ENCODE assay signal across 8 cellular contexts in the genomic region with DNA sequence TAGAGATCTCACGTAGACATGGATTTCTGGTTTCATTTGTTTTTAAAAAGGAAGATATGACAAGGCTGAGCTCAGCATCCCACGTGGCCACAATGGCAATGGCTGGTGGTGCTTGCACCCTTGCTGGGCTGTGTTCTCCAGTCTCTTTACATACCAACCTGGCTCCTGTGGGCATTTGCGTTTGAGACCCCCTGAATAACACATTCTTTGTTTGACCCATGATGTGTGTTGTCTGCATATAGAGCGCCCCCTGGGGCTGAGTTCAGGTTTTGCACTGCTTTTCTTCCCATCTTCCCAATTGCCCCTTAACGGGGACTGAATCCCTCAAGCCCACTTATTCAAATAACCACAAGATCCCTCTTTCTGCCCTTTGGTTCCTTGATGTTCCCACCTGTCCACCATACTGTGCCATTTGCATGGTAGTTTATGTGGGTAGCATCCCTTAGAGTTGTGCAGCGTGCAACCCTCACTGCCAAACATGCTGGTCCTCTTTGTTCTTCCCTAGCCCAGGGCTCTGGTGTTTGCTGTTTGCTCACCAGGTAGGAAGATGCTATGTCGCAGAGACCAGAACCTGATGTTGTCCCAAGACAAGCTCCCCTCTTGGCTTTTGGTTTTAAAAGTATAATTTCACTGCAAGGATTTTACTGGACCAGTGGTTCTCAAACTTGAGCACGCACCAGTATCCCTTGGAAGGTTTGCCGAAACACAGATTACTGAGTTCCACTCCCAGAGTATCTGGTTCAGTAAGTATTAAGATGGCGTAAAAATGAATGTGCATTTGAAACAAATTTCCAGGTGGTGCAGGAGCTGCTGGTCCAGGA.
DNase-seq lines count a peak whose midpoint lies in the region; ATAC-seq and TF ChIP-seq lines count a peak whose summit lies in the region.

No MANE protein-coding gene starts in this region.

- TF ChIP-seq CTCF in GM12872 (IDR thresholded peaks at IDR 0.05; ENCODE audit: insufficient read depth, low read depth, low read length): peak; percentile 90

- ATAC-seq in HG02970 (IDR thresholded peaks at IDR 0.05; ENCODE audit: low FRiP score, unreplicated experiment) (no peak), GM18502 (IDR thresholded peaks at IDR 0.05; ENCODE audit: poor library complexity, unreplicated experiment) (no peak), GM19023 (IDR thresholded peaks at IDR 0.05; ENCODE audit: unreplicated experiment) (no peak)

- DNase-seq in NCI-H526 treated with DMSO at 0.1 percent for 48 hours (lab: John Stamatoyannopoulos, UW) (peak; percentile 13), inferior parietal cortex (ENCODE audit: extremely low spot score) (peak; percentile 25)
- DNase-seq in activated effector memory CD4-positive, alpha-beta T cell treated with Interleukin-2 at 50 U/mL for 16 hours: peak; percentile 18
- DNase-seq in stimulated activated CD8-positive, alpha-beta memory T cell treated with anti-CD3 and anti-CD28 coated beads, Interleukin-7, amount 100 ng/mL, for 48 hours (ENCODE audit: extremely low read depth in 1 of 2, low read depth in 1 of 2): peak; percentile 7 to 10
